8 cellular contexts compared by ENCODE assay signal in the genomic region with DNA sequence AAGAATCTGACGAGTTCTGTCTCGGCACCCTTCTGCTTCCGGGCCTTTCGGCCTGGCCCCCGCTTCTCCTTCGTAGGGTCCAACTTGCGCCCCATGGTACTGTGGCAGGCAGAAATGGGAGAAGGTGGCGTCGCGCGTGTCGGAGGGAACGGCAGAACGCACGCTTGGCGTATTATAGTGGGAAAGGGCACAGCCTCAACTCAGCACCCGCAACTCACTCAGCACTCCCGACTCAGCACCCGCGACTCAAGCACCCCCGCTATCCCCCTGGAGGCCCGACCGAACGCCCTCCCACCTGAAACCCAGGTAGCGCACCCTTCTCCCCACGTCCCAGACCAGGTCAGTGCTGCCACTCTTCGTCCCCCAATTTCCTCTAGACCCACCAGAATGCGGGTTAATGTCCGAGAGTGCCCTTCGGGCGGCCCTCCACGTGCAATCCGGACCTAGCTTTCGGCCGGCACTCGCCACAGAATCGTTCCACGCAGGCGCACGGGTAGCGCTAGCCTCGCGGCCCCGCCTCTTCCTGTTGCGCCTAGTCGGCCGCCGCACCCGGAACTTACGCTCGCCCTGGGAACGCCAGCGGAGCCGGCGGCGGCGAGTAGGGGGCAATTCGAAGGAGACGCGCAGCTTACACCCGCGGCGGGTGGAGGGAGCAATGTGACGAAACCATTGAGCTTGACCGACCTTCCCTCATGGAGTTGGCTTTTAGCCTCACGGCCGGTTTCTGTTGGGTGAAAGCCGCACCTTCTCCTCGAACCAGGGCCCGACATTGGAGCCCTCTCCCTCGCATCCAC. TPM values are rescaled to one million over a fixed set of nuclear protein-coding genes. Genes with fewer than 3 reads are reported as not detected.
A peak's percentile ranks its signal among the peaks of the same experiment; 100 is the strongest.
DNase-seq lines count a peak whose midpoint lies in the region; ATAC-seq and TF ChIP-seq lines count a peak whose summit lies in the region.

A gene (minus strand): TSS at position 468 of the 794 bp plus-strand sequence. CDS start 373 bp downstream, at position 95.

- H3K27ac ChIP-seq in KMS-11, result peak within 1 kb of the TSS; percentile 52
- peak within 1 kb of the TSS; percentile 85 to 92 (median 88) for H3K27ac ChIP-seq in Peyer's patch
- H3K27ac ChIP-seq in muscle layer of duodenum (ENCODE audit: low read length), result peak within 1 kb of the TSS; percentile 82

- H3K4me2 ChIP-seq in KMS-11, result peak within 1 kb of the TSS; percentile 88

- H3K9ac ChIP-seq in KMS-11, result peak within 1 kb of the TSS; percentile 67

- no peak for TF ChIP-seq CTCF in KMS-11 (conservative IDR thresholded peaks at IDR 0.05; ENCODE audit: low read depth, low read length)
- TF ChIP-seq CTCF in Peyer's patch (IDR thresholded peaks at IDR 0.05), result peak in 1 of 6 experiments; percentile 3

- TF ChIP-seq POLR2A in Peyer's patch (IDR thresholded peaks at IDR 0.05), result peak; percentile 83 to 86

- ATAC-seq in GM21576 (IDR thresholded peaks at IDR 0.05; ENCODE audit: unreplicated experiment) (peak; percentile 74), esophagus mucosa (peak; percentile 93)

- H3K27me3 Mint-ChIP-seq in activated T-cell treated with anti-CD3 and anti-CD28 coated beads, Interleukin-2, amount 50 U/mL, for 24 hours, result no peaks in the 10 kb centered on the region

- peaks cover 96% of the 10 kb centered on the region for H3K36me3 Mint-ChIP-seq in activated T-cell treated with anti-CD3 and anti-CD28 coated beads, Interleukin-2, amount 50 U/mL, for 24 hours (ENCODE audit: low read depth)

- peak within 1 kb of the TSS; percentile 100 for H3K27ac Mint-ChIP-seq in activated T-cell treated with anti-CD3 and anti-CD28 coated beads, Interleukin-2, amount 50 U/mL, for 24 hours

- peak within 1 kb of the TSS; percentile 100 for H3K4me3 Mint-ChIP-seq in activated T-cell treated with anti-CD3 and anti-CD28 coated beads, Interleukin-2, amount 50 U/mL, for 24 hours

- H3K36me3 ChIP-seq in KMS-11 (ENCODE audit: insufficient read depth), result peaks cover 14% of the 10 kb centered on the region; the same call in 1 of the 2 replicates
- H3K36me3 ChIP-seq in Peyer's patch, result peaks cover 0 to 52% (median 0%) of the 10 kb centered on the region in 3 donors
- H3K36me3 ChIP-seq in muscle layer of duodenum (ENCODE audit: control insufficient read depth in 1 of 2, insufficient read depth in 2 of 2, low read length in 2 of 2), result peaks cover 39 to 55% of the 10 kb centered on the region in 2 donors

- DNase-seq in DMS 273 treated with DMSO at 0.1 percent for 48 hours (lab: John Stamatoyannopoulos, UW) (peak; percentile 58), Peyer's patch (peak; percentile 89 to 96 (median 95))
- DNase-seq in activated T-cell treated with anti-CD3 and anti-CD28 coated beads, Interleukin-2, amount 50 U/mL, for 24 hours, result peak; percentile 93
- DNase-seq in stimulated activated CD8-positive, alpha-beta memory T cell treated with anti-CD3 and anti-CD28 coated beads, Interleukin-7, amount 100 ng/mL, for 24 hours (ENCODE audit: low read depth), result peak; percentile 82

- no peaks in the 10 kb centered on the region for H3K9me3 ChIP-seq in Peyer's patch
- H3K9me3 ChIP-seq in muscle layer of duodenum (ENCODE audit: control insufficient read depth in 1 of 2, low read length in 2 of 2), result no peaks in the 10 kb centered on the region

- no peak within 1 kb of the TSS for H3K4me3 ChIP-seq in KMS-11 (IDR thresholded peaks at IDR 0.05; ENCODE audit: insufficient read depth, low read depth, low read length)
- peak within 1 kb of the TSS; percentile 63 to 72 (median 66) for H3K4me3 ChIP-seq in Peyer's patch
- H3K4me3 ChIP-seq in muscle layer of duodenum (ENCODE audit: low read depth in 1 of 2, low read length in 2 of 2), result peak within 1 kb of the TSS; percentile 80 to 94

- H2AFZ ChIP-seq in KMS-11 (ENCODE audit: low read depth), result peak within 1 kb of the TSS; percentile 67

- peaks cover 65% of the 10 kb centered on the region for H3K4me1 Mint-ChIP-seq in activated T-cell treated with anti-CD3 and anti-CD28 coated beads, Interleukin-2, amount 50 U/mL, for 24 hours (ENCODE audit: low read depth)

- H4K20me1 ChIP-seq in KMS-11 (ENCODE audit: insufficient read depth), result no peaks in the 10 kb centered on the region

- H3K27me3 ChIP-seq in KMS-11 (ENCODE audit: insufficient read depth, low read depth) (no peaks in the 10 kb centered on the region), Peyer's patch (no peaks in the 10 kb centered on the region), muscle layer of duodenum (ENCODE audit: low read depth, low read length) (no peaks in the 10 kb centered on the region)

- peaks cover 30% of the 10 kb centered on the region for H3K79me2 ChIP-seq in KMS-11 (ENCODE audit: insufficient read depth, low read depth)

- no peaks in the 10 kb centered on the region for H3K9me3 Mint-ChIP-seq in activated T-cell treated with anti-CD3 and anti-CD28 coated beads, Interleukin-2, amount 50 U/mL, for 24 hours

- H3K4me1 ChIP-seq in KMS-11 (ENCODE audit: low read depth, poor library complexity, severe bottlenecking), result peaks cover 5% of the 10 kb centered on the region
- peaks cover 0 to 18% (median 6%) of the 10 kb centered on the region in 4 donors for H3K4me1 ChIP-seq in Peyer's patch
- peaks cover 7 to 9% of the 10 kb centered on the region in 2 donors for H3K4me1 ChIP-seq in muscle layer of duodenum (ENCODE audit: control insufficient read depth in 1 of 2, insufficient read depth in 2 of 2, low read length in 2 of 2)

RNA-seq across cellular contexts. Expression of the gene that starts here (rescaled TPM):
- 100 to 1,000 TPM in 1 of 4 donors, 10 to 100 TPM in 3; 21.4 to 135 (median 43.6) TPM for total RNA-seq in Peyer's patch
- total RNA-seq in esophagus mucosa, result 30.6 TPM
